Comparison of ENCODE assay signal across 1 cellular context in genomic region chr5:36878421-36879088, GRCh38.
TF ChIP-seq lines count a peak whose summit lies in the region.

No MANE protein-coding gene starts in this region.

TF ChIP-seq in GM12878, 131 proteins besides CTCF, POLR2A, EP300 and RAD21 (continued from another document):
- TF ChIP-seq NKRF (conservative IDR thresholded peaks at IDR 0.05): no peak
- 0 out of 2 replicates have a peak, but pooled peaks have one; percentile 35 for TF ChIP-seq MXI1 (IDR thresholded peaks at IDR 0.05; ENCODE audit: low read depth, low read length)
